16 cellular contexts compared by ENCODE assay signal in genomic region chr1:9341301-9341845, GRCh38. TPM values are rescaled to one million over a fixed set of nuclear protein-coding genes. Genes with fewer than 3 reads are reported as not detected.
DNase-seq lines count a peak whose midpoint lies in the region; FAIRE-seq and TF ChIP-seq lines count a peak whose summit lies in the region.
"Had no signal": no experiment of that assay in that cellular context is flagged by ENCODE, and none has a peak within 500 bp of the region (broad histone marks: within the 10 kb centered on the region; RNA-seq: fewer than 3 reads in every experiment).

No MANE protein-coding gene starts in this region.

- H3K9me3 Mint-ChIP-seq in MCF 10A (ENCODE audit: unreplicated experiment) (no peaks in the 10 kb centered on the region), neural progenitor cell (peaks cover 5% of the 10 kb centered on the region), HFFc6 (no peaks in the 10 kb centered on the region)

- H3K36me3 ChIP-seq in breast epithelium = no peaks in the 10 kb centered on the region
- peaks cover 2% of the 10 kb centered on the region in 2 experiments for H3K36me3 ChIP-seq in endothelial cell of umbilical vein (ENCODE audit: control insufficient read depth in 2 of 2, extremely low read depth in 1 of 2, insufficient read depth in 2 of 2, low read length in 2 of 2)
- H3K36me3 ChIP-seq in neural progenitor cell = no peaks in the 10 kb centered on the region
- H3K36me3 ChIP-seq in suprapubic skin = no peaks in the 10 kb centered on the region

- POLR2A ChIA-PET in MCF 10A (lab: Yijun Ruan, JAX) = interaction anchor here (1.3 kb wide), 1 partner anchor 24 kb away, joined by 7 read pairs; no protein-coding TSS in a partner anchor
- POLR2A ChIA-PET in endothelial cell of umbilical vein (lab: Charles Lee) = no interaction called here

- H3K4me3 ChIP-seq in breast epithelium (no peak overlapping the region), endothelial cell of umbilical vein (replicated peaks in 1 of 3; ENCODE audit: insufficient read depth in 1 of 3, low read depth in 1 of 3, low read length in 3 of 3) (no peak overlapping the region), neural progenitor cell (no peak overlapping the region), suprapubic skin (no peak overlapping the region)

- 82% methylated on average over 13 of the region's 13 CpGs for WGBS in suprapubic skin

- H3K4me1 ChIP-seq in breast epithelium = peaks cover 15 to 24% of the 10 kb centered on the region in 2 donors
- H3K4me1 ChIP-seq in endothelial cell of umbilical vein (ENCODE audit: control insufficient read depth, extremely low read depth, insufficient read depth, low read length) = peaks cover 23% of the 10 kb centered on the region
- H3K4me1 ChIP-seq in neural progenitor cell = no peaks in the 10 kb centered on the region
- H3K4me1 ChIP-seq in suprapubic skin = peaks cover 81% of the 10 kb centered on the region

- FAIRE-seq in endothelial cell of umbilical vein (lab: Jason Lieb, UNC) = no peak

- DNase-seq in breast epithelium (ENCODE audit: low spot score in 2 of 2) (no peak), MCF 10A (ENCODE audit: unreplicated experiment) (no peak), endothelial cell of umbilical vein (ENCODE audit: low read depth, low spot score) (peak; percentile 67), neural progenitor cell (ENCODE audit: low spot score) (no peak), suprapubic skin (ENCODE audit: low spot score in 2 of 2) (no peak), occipital lobe (lab: John Stamatoyannopoulos, UW) (no peak), posterior vena cava (ENCODE audit: low spot score) (no peak), HFFc6 (no peak)
- DNase-seq: DMS153, IMR-90, NCI-H1417 treated with DMSO at 0.1 percent for 48 hours, NCI-H2029 treated with DMSO at 0.1 percent for 48 hours, NCI-H510A, NCI-H82, SHP77 had no signal

- H3K36me3 Mint-ChIP-seq in MCF 10A (ENCODE audit: insufficient read depth, unreplicated experiment) (no peaks in the 10 kb centered on the region), neural progenitor cell (no peaks in the 10 kb centered on the region), HFFc6 (ENCODE audit: low read depth) (peaks cover 8% of the 10 kb centered on the region)

- TF ChIP-seq EP300 in suprapubic skin (IDR thresholded peaks at IDR 0.05) = no peak

- no TSS peak for BruUV-seq in MCF 10A (replicated peaks; lab: Mats Ljungman, UMichigan)
- no TSS peak for BruUV-seq in endothelial cell of umbilical vein (replicated peaks; lab: Mats Ljungman, UMichigan)

- H3K27ac Mint-ChIP-seq in MCF 10A (ENCODE audit: low read depth, unreplicated experiment) = no peak overlapping the region
- peak overlapping the region; percentile 69 for H3K27ac Mint-ChIP-seq in neural progenitor cell
- H3K27ac Mint-ChIP-seq in HFFc6 = no peak overlapping the region

- no peaks in the 10 kb centered on the region for H3K27me3 Mint-ChIP-seq in MCF 10A (ENCODE audit: insufficient read depth, unreplicated experiment)
- peaks cover 11% of the 10 kb centered on the region for H3K27me3 Mint-ChIP-seq in neural progenitor cell (ENCODE audit: insufficient read depth, low read depth)
- H3K27me3 Mint-ChIP-seq in HFFc6 (ENCODE audit: insufficient read depth) = no peaks in the 10 kb centered on the region; the same call in 1 of the 2 replicates

- H3K27me3 ChIP-seq in breast epithelium (no peaks in the 10 kb centered on the region), endothelial cell of umbilical vein (ENCODE audit: control insufficient read depth in 2 of 2, insufficient read depth in 2 of 2, low read length in 2 of 2) (no peaks in the 10 kb centered on the region), neural progenitor cell (no peaks in the 10 kb centered on the region), suprapubic skin (no peaks in the 10 kb centered on the region)

- H3K79me2 ChIP-seq in endothelial cell of umbilical vein (ENCODE audit: control insufficient read depth, insufficient read depth, low read length) = peaks cover 94% of the 10 kb centered on the region
- H3K79me2 ChIP-seq in neural progenitor cell (ENCODE audit: low read depth) = no peaks in the 10 kb centered on the region

- H3K4me1 Mint-ChIP-seq in MCF 10A (ENCODE audit: insufficient read depth, unreplicated experiment) (peaks cover 5% of the 10 kb centered on the region), neural progenitor cell (peaks cover 27% of the 10 kb centered on the region), HFFc6 (ENCODE audit: low read depth) (peaks cover 5% of the 10 kb centered on the region; the same call in 1 of the 2 replicates)

- intact Hi-C loops in breast epithelium (cut with DNase I; ENCODE audit: low total_unique reads) = no loop called here
- intact Hi-C loops in MCF 10A (cut with micrococcal nuclease) = no loop called here
- intact Hi-C loops in endothelial cell of umbilical vein (cut with micrococcal nuclease) = no loop called here
- intact Hi-C loops in posterior vena cava (cut with DNase I) = no loop called here

- H3F3A ChIP-seq in neural progenitor cell (ENCODE audit: low read depth) = no peaks in the 10 kb centered on the region

- no peak overlapping the region for H2AFZ ChIP-seq in endothelial cell of umbilical vein (ENCODE audit: low read depth, low read length)
- no peak overlapping the region for H2AFZ ChIP-seq in neural progenitor cell (replicated peaks)

- TF ChIP-seq POLR2A in breast epithelium (IDR thresholded peaks at IDR 0.05) = no peak
- TF ChIP-seq POLR2A in endothelial cell of umbilical vein (IDR thresholded peaks at IDR 0.05; ENCODE audit: low read depth, low read length) = no peak
- no peak for TF ChIP-seq POLR2A in suprapubic skin (IDR thresholded peaks at IDR 0.05)

- TF ChIP-seq CTCF in breast epithelium (IDR thresholded peaks at IDR 0.05) = no peak
- TF ChIP-seq CTCF in MCF 10A (IDR thresholded peaks at IDR 0.05; ENCODE audit: unreplicated experiment) = no peak
- no peak for TF ChIP-seq CTCF in endothelial cell of umbilical vein (IDR thresholded peaks at IDR 0.05; ENCODE audit: extremely low read depth in 1 of 2, insufficient read depth in 1 of 2, low read depth in 1 of 2, low read length in 2 of 2)
- TF ChIP-seq CTCF in neural progenitor cell (IDR thresholded peaks at IDR 0.05) = no peak
- no peak for TF ChIP-seq CTCF in suprapubic skin (IDR thresholded peaks at IDR 0.05)
- no peak for TF ChIP-seq CTCF in HFFc6 (IDR thresholded peaks at IDR 0.05)

- CTCF ChIA-PET in MCF 10A (lab: Yijun Ruan, JAX) = interaction anchor here (0.5 to 0.6 kb wide), 2 partner anchors 23 to 336 kb away, joined by 3 read pairs; no protein-coding TSS in a partner anchor
- CTCF ChIA-PET in endothelial cell of umbilical vein (lab: Charles Lee) = interaction anchor here (1.0 to 1.8 kb wide), 3 partner anchors 10 to 114 kb away, joined by 3 to 4 read pairs (median 3); no protein-coding TSS in a partner anchor

- no peaks in the 10 kb centered on the region for H4K20me1 ChIP-seq in endothelial cell of umbilical vein (replicated peaks; ENCODE audit: control insufficient read depth, extremely low read depth, insufficient read depth, low read length)
- H4K20me1 ChIP-seq in neural progenitor cell (ENCODE audit: low read depth) = no peaks in the 10 kb centered on the region

- peak overlapping the region; percentile 57 to 71 for H3K27ac ChIP-seq in breast epithelium
- H3K27ac ChIP-seq in endothelial cell of umbilical vein (ENCODE audit: insufficient read depth, low read depth, low read length) = peak overlapping the region; percentile 40
- no peak overlapping the region for H3K27ac ChIP-seq in neural progenitor cell
- H3K27ac ChIP-seq in suprapubic skin = peak overlapping the region; percentile 50
- H3K27ac ChIP-seq: 22Rv1 had no signal

- H3K4me3 Mint-ChIP-seq in MCF 10A (ENCODE audit: unreplicated experiment) (no peak overlapping the region), neural progenitor cell (no peak overlapping the region), HFFc6 (no peak overlapping the region)

- H3K9me1 ChIP-seq in endothelial cell of umbilical vein (replicated peaks; ENCODE audit: control insufficient read depth, extremely low read depth, insufficient read depth, low read length) = no peaks in the 10 kb centered on the region

- dilution Hi-C loops in endothelial cell of umbilical vein (cut with MboI; ENCODE audit: extremely low pct_ligation_motif_present, low sequenced_read_pairs) = no loop called here

- peak overlapping the region; percentile 9 for H3K9ac ChIP-seq in endothelial cell of umbilical vein (replicated peaks; ENCODE audit: extremely low read depth, insufficient read depth, low read length)
- no peak overlapping the region for H3K9ac ChIP-seq in neural progenitor cell

- H3K4me2 ChIP-seq in endothelial cell of umbilical vein (ENCODE audit: insufficient read depth, low read length) = no peak overlapping the region
- no peak overlapping the region for H3K4me2 ChIP-seq in neural progenitor cell

- H3K9me3 ChIP-seq in breast epithelium = no peaks in the 10 kb centered on the region
- H3K9me3 ChIP-seq in endothelial cell of umbilical vein (replicated peaks; ENCODE audit: control insufficient read depth, insufficient read depth, low read length) = no peaks in the 10 kb centered on the region
- no peaks in the 10 kb centered on the region for H3K9me3 ChIP-seq in neural progenitor cell (ENCODE audit: low read depth)
- no peaks in the 10 kb centered on the region for H3K9me3 ChIP-seq in suprapubic skin

TF ChIP-seq in endothelial cell of umbilical vein, 7 proteins besides CTCF, POLR2A, EP300 and RAD21:
- TF ChIP-seq MAX (IDR thresholded peaks at IDR 0.05; ENCODE audit: insufficient read depth, insufficient read length) = no peak

RNA-seq across cellular contexts. Expression of gene SPSB1, which starts 48.7 kb away (rescaled TPM):
- total RNA-seq in breast epithelium (10 to 100 TPM; 30.6 to 52.5 (median 34.4) TPM), MCF 10A (2022) (8.2 and 16.2 TPM in 2 replicates), endothelial cell of umbilical vein (41.9 and 50.9 TPM in 2 replicates), neural progenitor cell (ENCODE audit: low replicate concordance) (2.8 and 7.1 TPM in 2 replicates), suprapubic skin (10 to 100 TPM; 28.3 to 49.2 (median 42.1) TPM), occipital lobe (2.3 TPM), posterior vena cava (10 to 100 TPM; 30.9 to 48.0 TPM)
- 61.2 and 66.7 TPM in 2 replicates for polyA plus RNA-seq in endothelial cell of umbilical vein
- polyA plus RNA-seq in endothelial cell of umbilical vein (2011; cell fraction: cytosol; rRNA removed) = 39.4 and 39.6 TPM in 2 replicates
- 30.4 and 32.4 TPM in 2 replicates for polyA plus RNA-seq in endothelial cell of umbilical vein (2011; cell fraction: nucleus; rRNA removed)
- 25.2 and 26.0 TPM in 2 replicates for polyA plus RNA-seq in endothelial cell of umbilical vein (2012)
- 68.1 and 84.0 TPM in 2 replicates for polyA minus RNA-seq in endothelial cell of umbilical vein
- 6.3 TPM for polyA minus RNA-seq in endothelial cell of umbilical vein (2011; cell fraction: cytosol; rRNA and poly(A)+ RNA removed)
- 27.8 and 30.8 TPM in 2 replicates for polyA minus RNA-seq in endothelial cell of umbilical vein (2011; cell fraction: nucleus; rRNA and poly(A)+ RNA removed)
- total RNA-seq in HFFc6 (2021; fragmentation: NEBNext Ultra II Directional; extraction: Animal tissue kit (Norgen Biotek cat#: 25700)) = 10 to 100 TPM in 1 of 6 experiments, 1 to 10 TPM in 5; 5.9 to 10.4 (median 8.6) TPM
